ENCODE assay signal across 1 cellular context in genomic region chr11:65770951-65771567, GRCh38.
TF ChIP-seq lines count a peak whose summit lies in the region.

No MANE protein-coding gene starts in this region.

TF ChIP-seq in WTC11, 78 proteins besides CTCF, POLR2A, EP300 and RAD21 (continued from another document):
- TF ChIP-seq NR1H2 (CRISPR knock-in tag; IDR thresholded peaks at IDR 0.05) (no peak), JAZF1 (CRISPR knock-in tag; IDR thresholded peaks at IDR 0.05) (no peak), NFATC4 (CRISPR knock-in tag; IDR thresholded peaks at IDR 0.05) (no peak), ZNF396 (CRISPR knock-in tag; IDR thresholded peaks at IDR 0.05; ENCODE audit: borderline replicate concordance) (no peak), STAT6 (CRISPR knock-in tag; conservative IDR thresholded peaks at IDR 0.05; ENCODE audit: low read depth) (no peak), NR3C1 (CRISPR knock-in tag; conservative IDR thresholded peaks at IDR 0.05; ENCODE audit: low read depth) (no peak), USF2 (CRISPR knock-in tag; IDR thresholded peaks at IDR 0.05) (no peak), ZNF416 (CRISPR knock-in tag; IDR thresholded peaks at IDR 0.05) (no peak), ZNF532 (CRISPR knock-in tag; IDR thresholded peaks at IDR 0.05; ENCODE audit: borderline replicate concordance) (no peak)
TF ChIP-seq in WTC11: peak in this region for 0.
